ENCODE assay signal across 9 cellular contexts in the genomic region with DNA sequence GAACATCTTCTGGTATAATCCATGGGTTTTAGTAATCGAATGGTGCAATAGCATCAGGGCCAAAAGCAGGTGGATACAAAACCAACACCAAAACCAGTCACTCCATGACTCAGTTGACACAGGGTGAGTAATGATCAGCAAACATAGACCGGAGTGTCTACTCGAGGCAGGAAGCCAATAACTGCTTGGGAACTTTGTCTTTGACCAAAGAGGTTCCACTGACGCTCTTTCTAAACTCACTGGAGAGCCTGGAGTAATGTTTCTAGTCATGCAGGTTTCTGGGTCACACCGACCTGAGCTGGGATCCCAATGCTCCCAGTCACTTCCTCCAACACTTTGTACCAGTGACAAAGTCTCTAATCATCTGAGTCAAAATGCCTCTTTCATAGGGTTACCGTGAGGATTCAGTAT. TPM values are rescaled to one million over a fixed set of nuclear protein-coding genes. Genes with fewer than 3 reads are reported as not detected.
DNase-seq lines count a peak whose midpoint lies in the region; ATAC-seq and TF ChIP-seq lines count a peak whose summit lies in the region.
"Had no signal": no experiment of that assay in that cellular context is flagged by ENCODE, and none has a peak within 500 bp of the region (broad histone marks: within the 10 kb centered on the region; RNA-seq: fewer than 3 reads in every experiment).

No MANE protein-coding gene starts in this region.

- no peak overlapping the region for H3K4me3 ChIP-seq in fibroblast of the aortic adventitia (ENCODE audit: low read depth, low read length)
- H3K4me3 ChIP-seq: cardiac muscle cell had no signal

- ATAC-seq in GM21526 (IDR thresholded peaks at IDR 0.05; ENCODE audit: low FRiP score, unreplicated experiment) (peak; percentile 52), SK-N-SH treated with all-trans-retinoic acid at 6 μM for 48 hours (no peak)

- DNase-seq in EH (ENCODE audit: low read depth) (peak; percentile 54), M059J (ENCODE audit: low read depth) (peak; percentile 91), fibroblast of the aortic adventitia (ENCODE audit: low read depth) (peak; percentile 36), C1 segment of cervical spinal cord (lab: John Stamatoyannopoulos, UW) (no peak), cerebellar nuclear complex (lab: John Stamatoyannopoulos, UW) (no peak), midbrain (lab: John Stamatoyannopoulos, UW) (no peak)

- TF ChIP-seq CTCF in fibroblast of the aortic adventitia (IDR thresholded peaks at IDR 0.05; ENCODE audit: insufficient read depth, low read length), result no peak

TF ChIP-seq in SK-N-SH treated with all-trans-retinoic acid at 6 μM for 48 hours, 23 proteins besides CTCF, POLR2A, EP300 and RAD21:
- TF ChIP-seq PPARA (CRISPR knock-in tag; IDR thresholded peaks at IDR 0.05; ENCODE audit: borderline replicate concordance) (no peak), SNAI2 (CRISPR knock-in tag; IDR thresholded peaks at IDR 0.05) (no peak), ARNTL (CRISPR knock-in tag; IDR thresholded peaks at IDR 0.05; ENCODE audit: borderline replicate concordance, low read depth) (no peak), OSR1 (CRISPR knock-in tag; IDR thresholded peaks at IDR 0.05) (no peak), BACH2 (CRISPR knock-in tag; IDR thresholded peaks at IDR 0.05; ENCODE audit: borderline replicate concordance) (no peak), ZNF70 (CRISPR knock-in tag; IDR thresholded peaks at IDR 0.05) (no peak), ZNF8 (CRISPR knock-in tag; IDR thresholded peaks at IDR 0.05) (no peak), ISL1 (CRISPR knock-in tag; IDR thresholded peaks at IDR 0.05) (no peak), TCF4 (CRISPR knock-in tag; IDR thresholded peaks at IDR 0.05; ENCODE audit: borderline replicate concordance) (no peak), CSDC2 (CRISPR knock-in tag; IDR thresholded peaks at IDR 0.05) (no peak), GLIS3 (CRISPR knock-in tag; IDR thresholded peaks at IDR 0.05) (no peak), ZNF565 (CRISPR knock-in tag; conservative IDR thresholded peaks at IDR 0.05; ENCODE audit: low read depth) (no peak), TOX (CRISPR knock-in tag; IDR thresholded peaks at IDR 0.05; ENCODE audit: borderline replicate concordance) (no peak), RARB (CRISPR knock-in tag; IDR thresholded peaks at IDR 0.05) (no peak), ESRRG (CRISPR knock-in tag; IDR thresholded peaks at IDR 0.05) (no peak)
- TF ChIP-seq, protein P1, sequence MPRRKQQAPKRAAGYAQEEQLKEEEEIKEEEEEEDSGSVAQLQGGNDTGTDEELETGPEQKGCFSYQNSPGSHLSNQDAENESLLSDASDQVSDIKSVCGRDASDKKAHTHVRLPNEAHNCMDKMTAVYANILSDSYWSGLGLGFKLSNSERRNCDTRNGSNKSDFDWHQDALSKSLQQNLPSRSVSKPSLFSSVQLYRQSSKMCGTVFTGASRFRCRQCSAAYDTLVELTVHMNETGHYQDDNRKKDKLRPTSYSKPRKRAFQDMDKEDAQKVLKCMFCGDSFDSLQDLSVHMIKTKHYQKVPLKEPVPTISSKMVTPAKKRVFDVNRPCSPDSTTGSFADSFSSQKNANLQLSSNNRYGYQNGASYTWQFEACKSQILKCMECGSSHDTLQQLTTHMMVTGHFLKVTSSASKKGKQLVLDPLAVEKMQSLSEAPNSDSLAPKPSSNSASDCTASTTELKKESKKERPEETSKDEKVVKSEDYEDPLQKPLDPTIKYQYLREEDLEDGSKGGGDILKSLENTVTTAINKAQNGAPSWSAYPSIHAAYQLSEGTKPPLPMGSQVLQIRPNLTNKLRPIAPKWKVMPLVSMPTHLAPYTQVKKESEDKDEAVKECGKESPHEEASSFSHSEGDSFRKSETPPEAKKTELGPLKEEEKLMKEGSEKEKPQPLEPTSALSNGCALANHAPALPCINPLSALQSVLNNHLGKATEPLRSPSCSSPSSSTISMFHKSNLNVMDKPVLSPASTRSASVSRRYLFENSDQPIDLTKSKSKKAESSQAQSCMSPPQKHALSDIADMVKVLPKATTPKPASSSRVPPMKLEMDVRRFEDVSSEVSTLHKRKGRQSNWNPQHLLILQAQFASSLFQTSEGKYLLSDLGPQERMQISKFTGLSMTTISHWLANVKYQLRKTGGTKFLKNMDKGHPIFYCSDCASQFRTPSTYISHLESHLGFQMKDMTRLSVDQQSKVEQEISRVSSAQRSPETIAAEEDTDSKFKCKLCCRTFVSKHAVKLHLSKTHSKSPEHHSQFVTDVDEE (CRISPR knock-in tag; IDR thresholded peaks at IDR 0.05), result no peak
- TF ChIP-seq, protein P2, sequence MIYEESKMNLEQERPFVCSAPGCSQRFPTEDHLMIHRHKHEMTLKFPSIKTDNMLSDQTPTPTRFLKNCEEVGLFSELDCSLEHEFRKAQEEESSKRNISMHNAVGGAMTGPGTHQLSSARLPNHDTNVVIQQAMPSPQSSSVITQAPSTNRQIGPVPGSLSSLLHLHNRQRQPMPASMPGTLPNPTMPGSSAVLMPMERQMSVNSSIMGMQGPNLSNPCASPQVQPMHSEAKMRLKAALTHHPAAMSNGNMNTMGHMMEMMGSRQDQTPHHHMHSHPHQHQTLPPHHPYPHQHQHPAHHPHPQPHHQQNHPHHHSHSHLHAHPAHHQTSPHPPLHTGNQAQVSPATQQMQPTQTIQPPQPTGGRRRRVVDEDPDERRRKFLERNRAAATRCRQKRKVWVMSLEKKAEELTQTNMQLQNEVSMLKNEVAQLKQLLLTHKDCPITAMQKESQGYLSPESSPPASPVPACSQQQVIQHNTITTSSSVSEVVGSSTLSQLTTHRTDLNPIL (CRISPR knock-in tag; IDR thresholded peaks at IDR 0.05; ENCODE audit: low read depth), result no peak
- TF ChIP-seq, protein P3, sequence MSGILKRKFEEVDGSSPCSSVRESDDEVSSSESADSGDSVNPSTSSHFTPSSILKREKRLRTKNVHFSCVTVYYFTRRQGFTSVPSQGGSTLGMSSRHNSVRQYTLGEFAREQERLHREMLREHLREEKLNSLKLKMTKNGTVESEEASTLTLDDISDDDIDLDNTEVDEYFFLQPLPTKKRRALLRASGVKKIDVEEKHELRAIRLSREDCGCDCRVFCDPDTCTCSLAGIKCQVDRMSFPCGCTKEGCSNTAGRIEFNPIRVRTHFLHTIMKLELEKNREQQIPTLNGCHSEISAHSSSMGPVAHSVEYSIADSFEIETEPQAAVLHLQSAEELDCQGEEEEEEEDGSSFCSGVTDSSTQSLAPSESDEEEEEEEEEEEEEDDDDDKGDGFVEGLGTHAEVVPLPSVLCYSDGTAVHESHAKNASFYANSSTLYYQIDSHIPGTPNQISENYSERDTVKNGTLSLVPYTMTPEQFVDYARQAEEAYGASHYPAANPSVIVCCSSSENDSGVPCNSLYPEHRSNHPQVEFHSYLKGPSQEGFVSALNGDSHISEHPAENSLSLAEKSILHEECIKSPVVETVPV (CRISPR knock-in tag; IDR thresholded peaks at IDR 0.05), result no peak
- TF ChIP-seq, protein P4, sequence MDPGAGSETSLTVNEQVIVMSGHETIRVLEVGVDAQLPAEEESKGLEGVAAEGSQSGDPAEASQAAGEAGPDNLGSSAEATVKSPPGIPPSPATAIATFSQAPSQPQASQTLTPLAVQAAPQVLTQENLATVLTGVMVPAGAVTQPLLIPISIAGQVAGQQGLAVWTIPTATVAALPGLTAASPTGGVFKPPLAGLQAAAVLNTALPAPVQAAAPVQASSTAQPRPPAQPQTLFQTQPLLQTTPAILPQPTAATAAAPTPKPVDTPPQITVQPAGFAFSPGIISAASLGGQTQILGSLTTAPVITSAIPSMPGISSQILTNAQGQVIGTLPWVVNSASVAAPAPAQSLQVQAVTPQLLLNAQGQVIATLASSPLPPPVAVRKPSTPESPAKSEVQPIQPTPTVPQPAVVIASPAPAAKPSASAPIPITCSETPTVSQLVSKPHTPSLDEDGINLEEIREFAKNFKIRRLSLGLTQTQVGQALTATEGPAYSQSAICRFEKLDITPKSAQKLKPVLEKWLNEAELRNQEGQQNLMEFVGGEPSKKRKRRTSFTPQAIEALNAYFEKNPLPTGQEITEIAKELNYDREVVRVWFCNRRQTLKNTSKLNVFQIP (CRISPR knock-in tag; IDR thresholded peaks at IDR 0.05; ENCODE audit: borderline replicate concordance, low read depth), result no peak
- TF ChIP-seq, protein P5, sequence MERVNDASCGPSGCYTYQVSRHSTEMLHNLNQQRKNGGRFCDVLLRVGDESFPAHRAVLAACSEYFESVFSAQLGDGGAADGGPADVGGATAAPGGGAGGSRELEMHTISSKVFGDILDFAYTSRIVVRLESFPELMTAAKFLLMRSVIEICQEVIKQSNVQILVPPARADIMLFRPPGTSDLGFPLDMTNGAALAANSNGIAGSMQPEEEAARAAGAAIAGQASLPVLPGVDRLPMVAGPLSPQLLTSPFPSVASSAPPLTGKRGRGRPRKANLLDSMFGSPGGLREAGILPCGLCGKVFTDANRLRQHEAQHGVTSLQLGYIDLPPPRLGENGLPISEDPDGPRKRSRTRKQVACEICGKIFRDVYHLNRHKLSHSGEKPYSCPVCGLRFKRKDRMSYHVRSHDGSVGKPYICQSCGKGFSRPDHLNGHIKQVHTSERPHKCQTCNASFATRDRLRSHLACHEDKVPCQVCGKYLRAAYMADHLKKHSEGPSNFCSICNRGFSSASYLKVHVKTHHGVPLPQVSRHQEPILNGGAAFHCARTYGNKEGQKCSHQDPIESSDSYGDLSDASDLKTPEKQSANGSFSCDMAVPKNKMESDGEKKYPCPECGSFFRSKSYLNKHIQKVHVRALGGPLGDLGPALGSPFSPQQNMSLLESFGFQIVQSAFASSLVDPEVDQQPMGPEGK (CRISPR knock-in tag; IDR thresholded peaks at IDR 0.05; ENCODE audit: borderline replicate concordance), result no peak
TF ChIP-seq in SK-N-SH treated with all-trans-retinoic acid at 6 μM for 48 hours: peak in this region for 0.

RNA-seq across cellular contexts. Expression of a gene that starts 30.9 kb away (rescaled TPM):
- total RNA-seq in M059J (2014; rRNA removed; shearing (Covaris generic)), result 3.6 and 4.0 TPM in 2 replicates
- 2.2 and 2.8 TPM in 2 replicates for total RNA-seq in fibroblast of the aortic adventitia (ENCODE audit: low replicate concordance)

Comparison
In these comparisons a context has a peak if more than half of its experiments do, and no peak if none do; other contexts are left out.
1. DNase-seq: peak in EH (single experiment), M059J (single experiment) and fibroblast of the aortic adventitia (single experiment); none in C1 segment of cervical spinal cord (0 of 14), cerebellar nuclear complex (0 of 2) and midbrain (single experiment).